In genomic region chr21:36134820-36135390, GRCh38 we compare ENCODE assay signal across 8 cellular contexts. TPM values are rescaled to one million over a fixed set of nuclear protein-coding genes. Genes with fewer than 3 reads are reported as not detected.
DNase-seq lines count a peak whose midpoint lies in the region; ATAC-seq and TF ChIP-seq lines count a peak whose summit lies in the region.

Gene CBR3 (plus strand): TSS chr21:36135079. CDS start chr21:36135193, 114 bp downstream.

- intact Hi-C loops in left cardiac atrium (cut with DNase I) = no loop called here
- intact Hi-C loops in posterior cingulate gyrus (cut with DNase I) = no loop called here

- no peak for TF ChIP-seq CTCF in RWPE1 (conservative IDR thresholded peaks at IDR 0.05; ENCODE audit: low read depth)

- peak; percentile 61 for DNase-seq in DMS 273 (lab: John Stamatoyannopoulos, UW; ENCODE audit: unreplicated experiment)
- no peak for DNase-seq in DMS 273 treated with DMSO at 0.1 percent for 48 hours (lab: John Stamatoyannopoulos, UW)
- peak; percentile 62 for DNase-seq in RWPE1 (ENCODE audit: low spot score)
- DNase-seq in activated naive CD8-positive, alpha-beta T cell treated with anti-CD3 and anti-CD28 coated beads, Interleukin-2, amount 50 U/mL, for 24 hours = peak; percentile 69
- peak; percentile 68 for DNase-seq in left cardiac atrium
- peak in 9 of 10 donors; percentile 32 to 91 (median 49) for DNase-seq in posterior cingulate gyrus

- H3K4me1 Mint-ChIP-seq in activated naive CD8-positive, alpha-beta T cell treated with anti-CD3 and anti-CD28 coated beads, Interleukin-2, amount 50 U/mL, for 24 hours = peaks cover 29% of the 10 kb centered on the region

- H3K27ac Mint-ChIP-seq in activated naive CD8-positive, alpha-beta T cell treated with anti-CD3 and anti-CD28 coated beads, Interleukin-2, amount 50 U/mL, for 24 hours = peak within 1 kb of the TSS; percentile 72

- H3K27ac ChIP-seq in RWPE1 = peak within 1 kb of the TSS; percentile 98

- ATAC-seq in activated naive CD8-positive, alpha-beta T cell treated with anti-CD3 and anti-CD28 coated beads, Interleukin-2, amount 50 U/mL, for 24 hours = peak; percentile 58
- ATAC-seq in left cardiac atrium = peak; percentile 69 to 74
- no peak for ATAC-seq in HG02973 (IDR thresholded peaks at IDR 0.05; ENCODE audit: unreplicated experiment)
- no peak for ATAC-seq in GM19351 (IDR thresholded peaks at IDR 0.05; ENCODE audit: unreplicated experiment)

- POLR2A ChIA-PET in RWPE1 (lab: Yijun Ruan, JAX; ENCODE audit: low non-redundant PET) = no interaction called here

- H3K36me3 Mint-ChIP-seq in activated naive CD8-positive, alpha-beta T cell treated with anti-CD3 and anti-CD28 coated beads, Interleukin-2, amount 50 U/mL, for 24 hours (ENCODE audit: low read depth) = no peaks in the 10 kb centered on the region

- CTCF ChIA-PET in RWPE1 (lab: Yijun Ruan, JAX) = interaction anchor here (0.6 kb wide), 1 partner anchor 8 kb away, joined by 3 read pairs; no protein-coding TSS in a partner anchor

- H3K27me3 Mint-ChIP-seq in activated naive CD8-positive, alpha-beta T cell treated with anti-CD3 and anti-CD28 coated beads, Interleukin-2, amount 50 U/mL, for 24 hours = no peaks in the 10 kb centered on the region

- no peaks in the 10 kb centered on the region for H3K9me3 Mint-ChIP-seq in activated naive CD8-positive, alpha-beta T cell treated with anti-CD3 and anti-CD28 coated beads, Interleukin-2, amount 50 U/mL, for 24 hours

- H3K4me3 Mint-ChIP-seq in activated naive CD8-positive, alpha-beta T cell treated with anti-CD3 and anti-CD28 coated beads, Interleukin-2, amount 50 U/mL, for 24 hours = peak within 1 kb of the TSS; percentile 84

RNA-seq across cellular contexts. Expression of gene CBR3, which starts in this region (rescaled TPM):
- 1 to 10 TPM; 4.9 to 7.5 TPM for total RNA-seq in left cardiac atrium

Comparison
In these comparisons a context has a peak if more than half of its experiments do, and no peak if none do; other contexts are left out.
1. ATAC-seq: peak in activated naive CD8-positive, alpha-beta T cell treated with anti-CD3 and anti-CD28 coated beads, Interleukin-2, amount 50 U/mL, for 24 hours (single experiment) and left cardiac atrium (2 of 2); none in HG02973 (single experiment) and GM19351 (single experiment).